8 cellular contexts compared by ENCODE assay signal in the genomic region with DNA sequence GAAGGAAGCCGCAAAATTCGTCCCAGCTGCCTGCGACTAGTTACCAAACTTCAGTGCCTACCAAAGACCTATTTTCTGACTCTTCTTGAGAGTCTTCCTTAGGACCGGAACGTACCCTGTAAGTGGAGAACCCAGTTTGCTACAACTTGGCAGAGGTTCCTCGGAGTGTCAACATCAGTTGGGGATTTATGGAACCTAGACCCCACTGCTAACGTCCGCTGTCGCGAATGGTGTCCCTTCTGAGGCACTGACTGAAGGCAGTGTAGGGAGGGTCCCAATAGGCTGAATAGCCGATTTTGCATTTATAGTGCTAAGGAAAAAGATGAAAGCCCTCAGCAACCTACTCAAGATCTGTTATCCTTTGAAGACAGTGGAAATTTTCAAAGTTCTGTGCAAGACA. TPM values are rescaled to one million over a fixed set of nuclear protein-coding genes. Genes with fewer than 3 reads are reported as not detected.
DNase-seq lines count a peak whose midpoint lies in the region; ATAC-seq and TF ChIP-seq lines count a peak whose summit lies in the region.

No MANE protein-coding gene starts in this region.

- H4K20me1 ChIP-seq in PC-3 (ENCODE audit: low read length) = peaks cover 37% of the 10 kb centered on the region

- peak; percentile 29 for DNase-seq in G401 (ENCODE audit: low spot score)
- no peak for DNase-seq in PC-3
- no peak for DNase-seq in esophagus muscularis mucosa (ENCODE audit: extremely low spot score)
- DNase-seq in retina = peak; percentile 55
- DNase-seq in activated CD8-positive, alpha-beta memory T cell treated with anti-CD3 and anti-CD28 coated beads, Interleukin-2, amount 50 U/mL, for 48 hours = no peak
- DNase-seq in NCI-H446 treated with DMSO at 0.1 percent for 48 hours (lab: John Stamatoyannopoulos, UW) = no peak
- DNase-seq in mucosa of descending colon = no peak
- DNase-seq in GM20000 (ENCODE audit: low spot score) = no peak

- intact Hi-C loops in PC-3 (cut with micrococcal nuclease) (loop anchor here (1.0 to 2.0 kb wide), 4 partner anchors 29 to 122 kb away; no protein-coding TSS in a partner anchor), esophagus muscularis mucosa (cut with DNase I) (no loop called here), mucosa of descending colon (cut with DNase I, micrococcal nuclease) (no loop called here)

- 9% methylated on average over 11 of the region's 11 CpGs for WGBS in esophagus muscularis mucosa

- peak overlapping the region; percentile 71 for H2AFZ ChIP-seq in PC-3 (ENCODE audit: low read length)

- H3F3A ChIP-seq in PC-3 (ENCODE audit: low read length, unreplicated experiment) = no peaks in the 10 kb centered on the region

- ATAC-seq in PC-3 = no peak
- no peak for ATAC-seq in mucosa of descending colon

- TSS peak; percentile 33 for BruUV-seq in PC-3 (replicated peaks; lab: Mats Ljungman, UMichigan)

- in situ Hi-C loops in G401 (cut with HindIII; ENCODE audit: low sequenced_read_pairs) = no loop called here

- H3K4me1 ChIP-seq in PC-3 (ENCODE audit: insufficient read depth, low read length) (peaks cover 23% of the 10 kb centered on the region), esophagus muscularis mucosa (peaks cover 0 to 28% (median 14%) of the 10 kb centered on the region in 4 donors), mucosa of descending colon (ENCODE audit: low read depth) (peaks cover 6% of the 10 kb centered on the region)

- no peaks in the 10 kb centered on the region for H3K9me3 ChIP-seq in PC-3 (ENCODE audit: low read length)
- H3K9me3 ChIP-seq in esophagus muscularis mucosa = no peaks in the 10 kb centered on the region
- H3K9me3 ChIP-seq in mucosa of descending colon = no peaks in the 10 kb centered on the region

- H3K27me3 ChIP-seq in PC-3 (ENCODE audit: low read length) = no peaks in the 10 kb centered on the region
- H3K27me3 ChIP-seq in esophagus muscularis mucosa = no peaks in the 10 kb centered on the region

- TF ChIP-seq EP300 in esophagus muscularis mucosa (IDR thresholded peaks at IDR 0.05) = no peak

- no peaks in the 10 kb centered on the region for H3K9me2 ChIP-seq in PC-3 (replicated peaks; ENCODE audit: low read length)

- POLR2A ChIA-PET in PC-3 (lab: Charles Lee; ENCODE audit: unreplicated experiment) = interaction anchor here (0.7 kb wide), 1 partner anchor 28 kb away, joined by 3 read pairs; no protein-coding TSS in a partner anchor

- peak overlapping the region; percentile 90 for H3K4me2 ChIP-seq in PC-3 (ENCODE audit: low read length)

- TF ChIP-seq CTCF in PC-3 (conservative IDR thresholded peaks at IDR 0.05; ENCODE audit: low read depth, low read length) (no peak), esophagus muscularis mucosa (IDR thresholded peaks at IDR 0.05) (no peak), mucosa of descending colon (IDR thresholded peaks at IDR 0.05) (no peak), GM20000 (IDR thresholded peaks at IDR 0.05; ENCODE audit: extremely low read depth, missing control alignments) (no peak)

- H3K36me3 ChIP-seq in PC-3 (ENCODE audit: low read depth, low read length) (no peaks in the 10 kb centered on the region), esophagus muscularis mucosa (no peaks in the 10 kb centered on the region), mucosa of descending colon (ENCODE audit: low read depth) (no peaks in the 10 kb centered on the region)

- H3K4me3 ChIP-seq in PC-3 (ENCODE audit: low read length) (peak overlapping the region; percentile 66), esophagus muscularis mucosa (peak overlapping the region; percentile 68 to 94 (median 84)), mucosa of descending colon (no peak overlapping the region)

- H3K27ac ChIP-seq in PC-3 (ENCODE audit: low read length) (no peak overlapping the region), esophagus muscularis mucosa (replicated peaks in 1 of 4) (peak overlapping the region; percentile 40 to 82 (median 52))

- CTCF ChIA-PET in PC-3 (lab: Charles Lee) = interaction anchor here (1.0 kb wide), 1 partner anchor 120 kb away, joined by 6 read pairs; no protein-coding TSS in a partner anchor

- peak overlapping the region; percentile 4; the same call in 1 of the 2 replicates for H3K9ac ChIP-seq in PC-3 (ENCODE audit: low read length)

- no peak for TF ChIP-seq POLR2A in esophagus muscularis mucosa (IDR thresholded peaks at IDR 0.05; ENCODE audit: low read depth)

- H3K79me2 ChIP-seq in PC-3 (ENCODE audit: low read length) = peaks cover 44% of the 10 kb centered on the region

RNA-seq across cellular contexts. Expression of a gene that starts 0.6 kb away (rescaled TPM):
- 0.68 and 0.86 TPM in 2 replicates for total RNA-seq in G401 (2014; rRNA removed; shearing (Covaris generic))
- 21.3 and 22.1 TPM in 2 replicates for total RNA-seq in PC-3 (2014; rRNA removed)
- 10 to 100 TPM in 1 of 4 donors, 1 to 10 TPM in 3; 6.9 to 24.2 (median 9.4) TPM for total RNA-seq in esophagus muscularis mucosa
- 10 to 100 TPM; 30.3 to 55.7 (median 55.1) TPM for total RNA-seq in mucosa of descending colon

Comparison
In these comparisons a context has a peak if more than half of its experiments do, and no peak if none do; other contexts are left out.
1. DNase-seq: peak in G401 (single experiment) and retina (single experiment); none in PC-3 (single experiment), esophagus muscularis mucosa (single experiment), activated CD8-positive, alpha-beta memory T cell treated with anti-CD3 and anti-CD28 coated beads, Interleukin-2, amount 50 U/mL, for 48 hours (single experiment), NCI-H446 treated with DMSO at 0.1 percent for 48 hours (single experiment), mucosa of descending colon (0 of 3) and GM20000 (single experiment).